1 cellular context compared by ENCODE assay signal in genomic region chr20:38434770-38435554, GRCh38.
TF ChIP-seq lines count a peak whose summit lies in the region.

Gene SNHG17 (minus strand): TSS chr20:38435328.

TF ChIP-seq in K562, 482 proteins besides CTCF, POLR2A, EP300 and RAD21 (continued from another document and continues in another):
- TF ChIP-seq, protein P1, sequence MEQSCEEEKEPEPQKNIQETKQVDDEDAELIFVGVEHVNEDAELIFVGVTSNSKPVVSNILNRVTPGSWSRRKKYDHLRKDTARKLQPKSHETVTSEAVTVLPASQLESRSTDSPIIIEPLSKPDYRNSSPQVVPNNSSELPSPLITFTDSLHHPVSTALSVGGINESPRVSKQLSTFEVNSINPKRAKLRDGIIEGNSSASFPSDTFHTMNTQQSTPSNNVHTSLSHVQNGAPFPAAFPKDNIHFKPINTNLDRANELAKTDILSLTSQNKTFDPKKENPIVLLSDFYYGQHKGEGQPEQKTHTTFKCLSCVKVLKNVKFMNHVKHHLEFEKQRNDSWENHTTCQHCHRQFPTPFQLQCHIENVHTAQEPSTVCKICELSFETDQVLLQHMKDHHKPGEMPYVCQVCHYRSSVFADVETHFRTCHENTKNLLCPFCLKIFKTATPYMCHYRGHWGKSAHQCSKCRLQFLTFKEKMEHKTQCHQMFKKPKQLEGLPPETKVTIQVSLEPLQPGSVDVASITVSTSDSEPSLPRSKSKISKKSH (CRISPR knock-in tag; IDR thresholded peaks at IDR 0.05) = no peak
- no peak for TF ChIP-seq ZC3H8 (IDR thresholded peaks at IDR 0.05)
- TF ChIP-seq HNRNPLL (IDR thresholded peaks at IDR 0.05; ENCODE audit: low read depth, low read length, poor library complexity, severe bottlenecking) = peak; percentile 79
- TF ChIP-seq ZNF644 (tag; IDR thresholded peaks at IDR 0.05; ENCODE audit: low read depth) = no peak
- TF ChIP-seq KLF16 (IDR thresholded peaks at IDR 0.05) = peak; percentile 79
- TF ChIP-seq EGR1 (conservative IDR thresholded peaks at IDR 0.05) = no peak
- TF ChIP-seq, protein P2, sequence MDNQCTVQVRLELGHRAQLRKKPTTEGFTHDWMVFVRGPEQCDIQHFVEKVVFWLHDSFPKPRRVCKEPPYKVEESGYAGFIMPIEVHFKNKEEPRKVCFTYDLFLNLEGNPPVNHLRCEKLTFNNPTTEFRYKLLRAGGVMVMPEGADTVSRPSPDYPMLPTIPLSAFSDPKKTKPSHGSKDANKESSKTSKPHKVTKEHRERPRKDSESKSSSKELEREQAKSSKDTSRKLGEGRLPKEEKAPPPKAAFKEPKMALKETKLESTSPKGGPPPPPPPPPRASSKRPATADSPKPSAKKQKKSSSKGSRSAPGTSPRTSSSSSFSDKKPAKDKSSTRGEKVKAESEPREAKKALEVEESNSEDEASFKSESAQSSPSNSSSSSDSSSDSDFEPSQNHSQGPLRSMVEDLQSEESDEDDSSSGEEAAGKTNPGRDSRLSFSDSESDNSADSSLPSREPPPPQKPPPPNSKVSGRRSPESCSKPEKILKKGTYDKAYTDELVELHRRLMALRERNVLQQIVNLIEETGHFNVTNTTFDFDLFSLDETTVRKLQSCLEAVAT (IDR thresholded peaks at IDR 0.05) = peak in 1 of 2 experiments; percentile 71; a peak in 3 of 4 replicates
- TF ChIP-seq ZNF41 (CRISPR knock-in tag; conservative IDR thresholded peaks at IDR 0.05) = no peak
- TF ChIP-seq, protein P3, sequence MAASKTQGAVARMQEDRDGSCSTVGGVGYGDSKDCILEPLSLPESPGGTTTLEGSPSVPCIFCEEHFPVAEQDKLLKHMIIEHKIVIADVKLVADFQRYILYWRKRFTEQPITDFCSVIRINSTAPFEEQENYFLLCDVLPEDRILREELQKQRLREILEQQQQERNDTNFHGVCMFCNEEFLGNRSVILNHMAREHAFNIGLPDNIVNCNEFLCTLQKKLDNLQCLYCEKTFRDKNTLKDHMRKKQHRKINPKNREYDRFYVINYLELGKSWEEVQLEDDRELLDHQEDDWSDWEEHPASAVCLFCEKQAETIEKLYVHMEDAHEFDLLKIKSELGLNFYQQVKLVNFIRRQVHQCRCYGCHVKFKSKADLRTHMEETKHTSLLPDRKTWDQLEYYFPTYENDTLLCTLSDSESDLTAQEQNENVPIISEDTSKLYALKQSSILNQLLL (CRISPR knock-in tag; IDR thresholded peaks at IDR 0.05; ENCODE audit: borderline replicate concordance) = no peak
- no peak for TF ChIP-seq ZNF699 (CRISPR knock-in tag; IDR thresholded peaks at IDR 0.05; ENCODE audit: insufficient replicate concordance)
- TF ChIP-seq ZNF165 (CRISPR knock-in tag; IDR thresholded peaks at IDR 0.05; ENCODE audit: borderline replicate concordance) = no peak
- TF ChIP-seq BRCA1 (IDR thresholded peaks at IDR 0.05) = no peak
- 0 out of 2 replicates have a peak, but pooled peaks have one; percentile 3 for TF ChIP-seq BRCA1 (CRISPR knock-in tag; IDR thresholded peaks at IDR 0.05)
- no peak for TF ChIP-seq ZNF512 (tag; IDR thresholded peaks at IDR 0.05)
- TF ChIP-seq HNRNPUL1 (IDR thresholded peaks at IDR 0.05; ENCODE audit: low read length) = no peak
- peak; percentile 43; the same call in 1 of the 2 replicates for TF ChIP-seq DIDO1 (tag; IDR thresholded peaks at IDR 0.05; ENCODE audit: low read depth)
- peak; percentile 63 for TF ChIP-seq NCOA4 (IDR thresholded peaks at IDR 0.05; ENCODE audit: partially characterized antibody)
- TF ChIP-seq THAP7 (CRISPR knock-in tag; IDR thresholded peaks at IDR 0.05) = no peak
- TF ChIP-seq ZNF12 (CRISPR knock-in tag; IDR thresholded peaks at IDR 0.05) = no peak; the same call in 1 of the 2 replicates
- 0 out of 2 replicates have a peak, but pooled peaks have one; percentile 30 for TF ChIP-seq ZNF124 (CRISPR knock-in tag; IDR thresholded peaks at IDR 0.05)
- TF ChIP-seq HMG20A (CRISPR knock-in tag; conservative IDR thresholded peaks at IDR 0.05) = no peak
- TF ChIP-seq POLR2H (tag; IDR thresholded peaks at IDR 0.05; ENCODE audit: low read depth) = peak; percentile 96
- TF ChIP-seq, protein P4, sequence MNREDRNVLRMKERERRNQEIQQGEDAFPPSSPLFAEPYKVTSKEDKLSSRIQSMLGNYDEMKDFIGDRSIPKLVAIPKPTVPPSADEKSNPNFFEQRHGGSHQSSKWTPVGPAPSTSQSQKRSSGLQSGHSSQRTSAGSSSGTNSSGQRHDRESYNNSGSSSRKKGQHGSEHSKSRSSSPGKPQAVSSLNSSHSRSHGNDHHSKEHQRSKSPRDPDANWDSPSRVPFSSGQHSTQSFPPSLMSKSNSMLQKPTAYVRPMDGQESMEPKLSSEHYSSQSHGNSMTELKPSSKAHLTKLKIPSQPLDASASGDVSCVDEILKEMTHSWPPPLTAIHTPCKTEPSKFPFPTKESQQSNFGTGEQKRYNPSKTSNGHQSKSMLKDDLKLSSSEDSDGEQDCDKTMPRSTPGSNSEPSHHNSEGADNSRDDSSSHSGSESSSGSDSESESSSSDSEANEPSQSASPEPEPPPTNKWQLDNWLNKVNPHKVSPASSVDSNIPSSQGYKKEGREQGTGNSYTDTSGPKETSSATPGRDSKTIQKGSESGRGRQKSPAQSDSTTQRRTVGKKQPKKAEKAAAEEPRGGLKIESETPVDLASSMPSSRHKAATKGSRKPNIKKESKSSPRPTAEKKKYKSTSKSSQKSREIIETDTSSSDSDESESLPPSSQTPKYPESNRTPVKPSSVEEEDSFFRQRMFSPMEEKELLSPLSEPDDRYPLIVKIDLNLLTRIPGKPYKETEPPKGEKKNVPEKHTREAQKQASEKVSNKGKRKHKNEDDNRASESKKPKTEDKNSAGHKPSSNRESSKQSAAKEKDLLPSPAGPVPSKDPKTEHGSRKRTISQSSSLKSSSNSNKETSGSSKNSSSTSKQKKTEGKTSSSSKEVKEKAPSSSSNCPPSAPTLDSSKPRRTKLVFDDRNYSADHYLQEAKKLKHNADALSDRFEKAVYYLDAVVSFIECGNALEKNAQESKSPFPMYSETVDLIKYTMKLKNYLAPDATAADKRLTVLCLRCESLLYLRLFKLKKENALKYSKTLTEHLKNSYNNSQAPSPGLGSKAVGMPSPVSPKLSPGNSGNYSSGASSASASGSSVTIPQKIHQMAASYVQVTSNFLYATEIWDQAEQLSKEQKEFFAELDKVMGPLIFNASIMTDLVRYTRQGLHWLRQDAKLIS (CRISPR knock-in tag; IDR thresholded peaks at IDR 0.05) = no peak; the same call in none of the 2 replicates
- no peak for TF ChIP-seq ZNF384 (IDR thresholded peaks at IDR 0.05; ENCODE audit: low read depth, low read length)
- no peak for TF ChIP-seq ZNF140 (CRISPR knock-in tag; IDR thresholded peaks at IDR 0.05)
- 0 out of 2 replicates have a peak, but pooled peaks have one; percentile 89 for TF ChIP-seq THRAP3 (IDR thresholded peaks at IDR 0.05; ENCODE audit: borderline replicate concordance)
- no peak for TF ChIP-seq RBM34 (IDR thresholded peaks at IDR 0.05; ENCODE audit: borderline replicate concordance, insufficient read depth, low read length)
- TF ChIP-seq ZNF398 (CRISPR knock-in tag; IDR thresholded peaks at IDR 0.05) = no peak
- peak; percentile 99 for TF ChIP-seq XRCC5 (IDR thresholded peaks at IDR 0.05; ENCODE audit: low read depth, low read length)
- no peak for TF ChIP-seq MEIS2 (IDR thresholded peaks at IDR 0.05; ENCODE audit: partially characterized antibody)
- TF ChIP-seq CREM (IDR thresholded peaks at IDR 0.05; ENCODE audit: low read depth) = peak; percentile 98
- TF ChIP-seq CLOCK (CRISPR knock-in tag; IDR thresholded peaks at IDR 0.05; ENCODE audit: borderline replicate concordance) = no peak
- TF ChIP-seq EHMT2 (IDR thresholded peaks at IDR 0.05) = peak; percentile 47; the same call in 1 of the 2 replicates
- no peak for TF ChIP-seq IRF2 (CRISPR knock-in tag; IDR thresholded peaks at IDR 0.05)
- TF ChIP-seq TFAM (CRISPR knock-in tag; conservative IDR thresholded peaks at IDR 0.05) = no peak
- peak; percentile 73 for TF ChIP-seq NCOA1 (IDR thresholded peaks at IDR 0.05; ENCODE audit: low read depth)
- peak; percentile 99 for TF ChIP-seq SUPT5H (IDR thresholded peaks at IDR 0.05)
- TF ChIP-seq SP1 (CRISPR knock-in tag; IDR thresholded peaks at IDR 0.05) = peak; percentile 90
- TF ChIP-seq POLR2AphosphoS2 (IDR thresholded peaks at IDR 0.05; ENCODE audit: low read length) = peak; percentile 78; the same call in 1 of the 2 replicates
- TF ChIP-seq SMAD1 (IDR thresholded peaks at IDR 0.05; ENCODE audit: low read depth, low read length, partially characterized antibody) = peak; percentile 92
- TF ChIP-seq CBFB (CRISPR knock-in tag; IDR thresholded peaks at IDR 0.05) = no peak
- TF ChIP-seq, protein P5, sequence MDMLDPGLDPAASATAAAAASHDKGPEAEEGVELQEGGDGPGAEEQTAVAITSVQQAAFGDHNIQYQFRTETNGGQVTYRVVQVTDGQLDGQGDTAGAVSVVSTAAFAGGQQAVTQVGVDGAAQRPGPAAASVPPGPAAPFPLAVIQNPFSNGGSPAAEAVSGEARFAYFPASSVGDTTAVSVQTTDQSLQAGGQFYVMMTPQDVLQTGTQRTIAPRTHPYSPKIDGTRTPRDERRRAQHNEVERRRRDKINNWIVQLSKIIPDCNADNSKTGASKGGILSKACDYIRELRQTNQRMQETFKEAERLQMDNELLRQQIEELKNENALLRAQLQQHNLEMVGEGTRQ (CRISPR knock-in tag; IDR thresholded peaks at IDR 0.05) = peak; percentile 7; the same call in 1 of the 2 replicates
- peak; percentile 69 for TF ChIP-seq FOXJ2 (tag; IDR thresholded peaks at IDR 0.05)
- TF ChIP-seq ARHGAP35 (IDR thresholded peaks at IDR 0.05; ENCODE audit: partially characterized antibody) = peak; percentile 45
- TF ChIP-seq, protein P6, sequence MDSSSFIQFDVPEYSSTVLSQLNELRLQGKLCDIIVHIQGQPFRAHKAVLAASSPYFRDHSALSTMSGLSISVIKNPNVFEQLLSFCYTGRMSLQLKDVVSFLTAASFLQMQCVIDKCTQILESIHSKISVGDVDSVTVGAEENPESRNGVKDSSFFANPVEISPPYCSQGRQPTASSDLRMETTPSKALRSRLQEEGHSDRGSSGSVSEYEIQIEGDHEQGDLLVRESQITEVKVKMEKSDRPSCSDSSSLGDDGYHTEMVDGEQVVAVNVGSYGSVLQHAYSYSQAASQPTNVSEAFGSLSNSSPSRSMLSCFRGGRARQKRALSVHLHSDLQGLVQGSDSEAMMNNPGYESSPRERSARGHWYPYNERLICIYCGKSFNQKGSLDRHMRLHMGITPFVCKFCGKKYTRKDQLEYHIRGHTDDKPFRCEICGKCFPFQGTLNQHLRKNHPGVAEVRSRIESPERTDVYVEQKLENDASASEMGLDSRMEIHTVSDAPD (CRISPR knock-in tag; IDR thresholded peaks at IDR 0.05) = no peak
- peak; percentile 22; the same call in 1 of the 2 replicates for TF ChIP-seq CBFA2T3 (IDR thresholded peaks at IDR 0.05)
- TF ChIP-seq TAF7 (tag; IDR thresholded peaks at IDR 0.05) = peak; percentile 100
